Comparison of ENCODE assay signal across 1 cellular context in the genomic region with DNA sequence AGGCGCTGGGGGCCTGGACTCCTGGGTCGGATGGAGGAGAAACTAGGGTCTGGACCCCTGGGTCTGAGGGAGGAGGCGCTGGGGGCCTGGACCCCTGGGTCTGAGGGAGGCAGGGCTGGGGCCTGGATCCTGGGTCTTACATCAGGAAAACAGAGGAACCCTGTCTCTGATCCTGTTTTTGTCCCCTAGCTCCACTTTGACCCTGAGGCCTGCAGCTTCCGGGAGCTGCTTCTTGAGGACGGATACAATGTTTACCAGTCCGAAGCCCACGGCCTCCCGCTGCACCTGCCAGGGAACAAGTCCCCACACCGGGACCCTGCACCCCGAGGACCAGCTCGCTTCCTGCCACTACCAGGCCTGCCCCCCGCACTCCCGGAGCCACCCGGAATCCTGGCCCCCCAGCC.
TF ChIP-seq lines count a peak whose summit lies in the region.

No MANE protein-coding gene starts in this region.

TF ChIP-seq in HepG2, 621 proteins besides CTCF, POLR2A, EP300 and RAD21 (continued from another document and continues in another):
- TF ChIP-seq, protein P1, sequence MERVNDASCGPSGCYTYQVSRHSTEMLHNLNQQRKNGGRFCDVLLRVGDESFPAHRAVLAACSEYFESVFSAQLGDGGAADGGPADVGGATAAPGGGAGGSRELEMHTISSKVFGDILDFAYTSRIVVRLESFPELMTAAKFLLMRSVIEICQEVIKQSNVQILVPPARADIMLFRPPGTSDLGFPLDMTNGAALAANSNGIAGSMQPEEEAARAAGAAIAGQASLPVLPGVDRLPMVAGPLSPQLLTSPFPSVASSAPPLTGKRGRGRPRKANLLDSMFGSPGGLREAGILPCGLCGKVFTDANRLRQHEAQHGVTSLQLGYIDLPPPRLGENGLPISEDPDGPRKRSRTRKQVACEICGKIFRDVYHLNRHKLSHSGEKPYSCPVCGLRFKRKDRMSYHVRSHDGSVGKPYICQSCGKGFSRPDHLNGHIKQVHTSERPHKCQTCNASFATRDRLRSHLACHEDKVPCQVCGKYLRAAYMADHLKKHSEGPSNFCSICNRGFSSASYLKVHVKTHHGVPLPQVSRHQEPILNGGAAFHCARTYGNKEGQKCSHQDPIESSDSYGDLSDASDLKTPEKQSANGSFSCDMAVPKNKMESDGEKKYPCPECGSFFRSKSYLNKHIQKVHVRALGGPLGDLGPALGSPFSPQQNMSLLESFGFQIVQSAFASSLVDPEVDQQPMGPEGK (CRISPR knock-in tag; IDR thresholded peaks at IDR 0.05), result peak; percentile 28; the same call in 1 of the 2 replicates
- TF ChIP-seq ZNF24 (IDR thresholded peaks at IDR 0.05), result no peak
- no peak for TF ChIP-seq RELA (CRISPR knock-in tag; IDR thresholded peaks at IDR 0.05)
- no peak for TF ChIP-seq SRSF1 (optimal IDR thresholded peaks at IDR 0.05; ENCODE audit: low read depth, low read length)
- no peak for TF ChIP-seq ZNF124 (CRISPR knock-in tag; IDR thresholded peaks at IDR 0.05)
- TF ChIP-seq ZNF333 (CRISPR knock-in tag; IDR thresholded peaks at IDR 0.05; ENCODE audit: borderline replicate concordance), result no peak
- TF ChIP-seq, protein P2, sequence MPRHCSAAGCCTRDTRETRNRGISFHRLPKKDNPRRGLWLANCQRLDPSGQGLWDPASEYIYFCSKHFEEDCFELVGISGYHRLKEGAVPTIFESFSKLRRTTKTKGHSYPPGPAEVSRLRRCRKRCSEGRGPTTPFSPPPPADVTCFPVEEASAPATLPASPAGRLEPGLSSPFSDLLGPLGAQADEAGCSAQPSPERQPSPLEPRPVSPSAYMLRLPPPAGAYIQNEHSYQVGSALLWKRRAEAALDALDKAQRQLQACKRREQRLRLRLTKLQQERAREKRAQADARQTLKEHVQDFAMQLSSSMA (CRISPR knock-in tag; IDR thresholded peaks at IDR 0.05), result no peak
- no peak for TF ChIP-seq ZNF234 (CRISPR knock-in tag; conservative IDR thresholded peaks at IDR 0.05)
- peak; percentile 59; the same call in 1 of the 2 replicates for TF ChIP-seq HOXA3 (CRISPR knock-in tag; IDR thresholded peaks at IDR 0.05)
- no peak for TF ChIP-seq CAMTA2 (CRISPR knock-in tag; IDR thresholded peaks at IDR 0.05; ENCODE audit: borderline replicate concordance)
- 0 out of 4 replicates have a peak, but pooled peaks of 1 of the 2 experiments have one; percentile 35 for TF ChIP-seq NR2F1 (CRISPR knock-in tag; IDR thresholded peaks at IDR 0.05)
- no peak for TF ChIP-seq BORCS8-MEF2B (CRISPR knock-in tag; IDR thresholded peaks at IDR 0.05)
- TF ChIP-seq MEIS2 (CRISPR knock-in tag; IDR thresholded peaks at IDR 0.05), result 0 out of 2 replicates have a peak, but pooled peaks have one; percentile 22
- TF ChIP-seq, protein P3, sequence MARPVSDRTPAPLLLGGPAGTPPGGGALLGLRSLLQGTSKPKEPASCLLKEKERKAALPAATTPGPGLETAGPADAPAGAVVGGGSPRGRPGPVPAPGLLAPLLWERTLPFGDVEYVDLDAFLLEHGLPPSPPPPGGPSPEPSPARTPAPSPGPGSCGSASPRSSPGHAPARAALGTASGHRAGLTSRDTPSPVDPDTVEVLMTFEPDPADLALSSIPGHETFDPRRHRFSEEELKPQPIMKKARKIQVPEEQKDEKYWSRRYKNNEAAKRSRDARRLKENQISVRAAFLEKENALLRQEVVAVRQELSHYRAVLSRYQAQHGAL (CRISPR knock-in tag; IDR thresholded peaks at IDR 0.05; ENCODE audit: not compliant biosample characterization), result no peak
- TF ChIP-seq, protein P4, sequence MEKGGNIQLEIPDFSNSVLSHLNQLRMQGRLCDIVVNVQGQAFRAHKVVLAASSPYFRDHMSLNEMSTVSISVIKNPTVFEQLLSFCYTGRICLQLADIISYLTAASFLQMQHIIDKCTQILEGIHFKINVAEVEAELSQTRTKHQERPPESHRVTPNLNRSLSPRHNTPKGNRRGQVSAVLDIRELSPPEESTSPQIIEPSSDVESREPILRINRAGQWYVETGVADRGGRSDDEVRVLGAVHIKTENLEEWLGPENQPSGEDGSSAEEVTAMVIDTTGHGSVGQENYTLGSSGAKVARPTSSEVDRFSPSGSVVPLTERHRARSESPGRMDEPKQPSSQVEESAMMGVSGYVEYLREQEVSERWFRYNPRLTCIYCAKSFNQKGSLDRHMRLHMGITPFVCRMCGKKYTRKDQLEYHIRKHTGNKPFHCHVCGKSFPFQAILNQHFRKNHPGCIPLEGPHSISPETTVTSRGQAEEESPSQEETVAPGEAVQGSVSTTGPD (CRISPR knock-in tag; IDR thresholded peaks at IDR 0.05), result no peak
- TF ChIP-seq, protein P5, sequence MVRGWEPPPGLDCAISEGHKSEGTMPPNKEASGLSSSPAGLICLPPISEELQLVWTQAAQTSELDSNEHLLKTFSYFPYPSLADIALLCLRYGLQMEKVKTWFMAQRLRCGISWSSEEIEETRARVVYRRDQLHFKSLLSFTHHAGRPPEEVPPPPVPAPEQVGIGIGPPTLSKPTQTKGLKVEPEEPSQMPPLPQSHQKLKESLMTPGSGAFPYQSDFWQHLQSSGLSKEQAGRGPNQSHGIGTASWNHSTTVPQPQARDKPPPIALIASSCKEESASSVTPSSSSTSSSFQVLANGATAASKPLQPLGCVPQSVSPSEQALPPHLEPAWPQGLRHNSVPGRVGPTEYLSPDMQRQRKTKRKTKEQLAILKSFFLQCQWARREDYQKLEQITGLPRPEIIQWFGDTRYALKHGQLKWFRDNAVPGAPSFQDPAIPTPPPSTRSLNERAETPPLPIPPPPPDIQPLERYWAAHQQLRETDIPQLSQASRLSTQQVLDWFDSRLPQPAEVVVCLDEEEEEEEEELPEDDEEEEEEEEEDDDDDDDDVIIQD (CRISPR knock-in tag; IDR thresholded peaks at IDR 0.05; ENCODE audit: low read depth), result no peak
- no peak for TF ChIP-seq KDM4B (CRISPR knock-in tag; IDR thresholded peaks at IDR 0.05)
- no peak for TF ChIP-seq NFATC3 (CRISPR knock-in tag; IDR thresholded peaks at IDR 0.05)
- peak; percentile 88 for TF ChIP-seq ETV5 (CRISPR knock-in tag; IDR thresholded peaks at IDR 0.05; ENCODE audit: borderline replicate concordance)
- peak; percentile 43; the same call in 1 of the 2 replicates for TF ChIP-seq YEATS4 (CRISPR knock-in tag; IDR thresholded peaks at IDR 0.05; ENCODE audit: borderline replicate concordance)
- no peak for TF ChIP-seq FIP1L1 (IDR thresholded peaks at IDR 0.05; ENCODE audit: borderline replicate concordance, insufficient read depth, low read depth, low read length)
- TF ChIP-seq, protein P6, sequence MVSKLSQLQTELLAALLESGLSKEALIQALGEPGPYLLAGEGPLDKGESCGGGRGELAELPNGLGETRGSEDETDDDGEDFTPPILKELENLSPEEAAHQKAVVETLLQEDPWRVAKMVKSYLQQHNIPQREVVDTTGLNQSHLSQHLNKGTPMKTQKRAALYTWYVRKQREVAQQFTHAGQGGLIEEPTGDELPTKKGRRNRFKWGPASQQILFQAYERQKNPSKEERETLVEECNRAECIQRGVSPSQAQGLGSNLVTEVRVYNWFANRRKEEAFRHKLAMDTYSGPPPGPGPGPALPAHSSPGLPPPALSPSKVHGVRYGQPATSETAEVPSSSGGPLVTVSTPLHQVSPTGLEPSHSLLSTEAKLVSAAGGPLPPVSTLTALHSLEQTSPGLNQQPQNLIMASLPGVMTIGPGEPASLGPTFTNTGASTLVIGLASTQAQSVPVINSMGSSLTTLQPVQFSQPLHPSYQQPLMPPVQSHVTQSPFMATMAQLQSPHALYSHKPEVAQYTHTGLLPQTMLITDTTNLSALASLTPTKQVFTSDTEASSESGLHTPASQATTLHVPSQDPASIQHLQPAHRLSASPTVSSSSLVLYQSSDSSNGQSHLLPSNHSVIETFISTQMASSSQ (IDR thresholded peaks at IDR 0.05; ENCODE audit: low read depth), result no peak
- TF ChIP-seq, protein P6 (CRISPR knock-in tag; IDR thresholded peaks at IDR 0.05; ENCODE audit: borderline replicate concordance), result no peak
- TF ChIP-seq ZFP36L1 (CRISPR knock-in tag; IDR thresholded peaks at IDR 0.05), result no peak
- no peak for TF ChIP-seq NCOR1 (IDR thresholded peaks at IDR 0.05; ENCODE audit: borderline replicate concordance, low read length)
- TF ChIP-seq ZNF678 (CRISPR knock-in tag; IDR thresholded peaks at IDR 0.05), result no peak
- no peak for TF ChIP-seq CHCHD3 (CRISPR knock-in tag; IDR thresholded peaks at IDR 0.05)
- TF ChIP-seq TMF1 (CRISPR knock-in tag; IDR thresholded peaks at IDR 0.05; ENCODE audit: low read depth), result no peak
- no peak for TF ChIP-seq RFXAP (CRISPR knock-in tag; IDR thresholded peaks at IDR 0.05; ENCODE audit: borderline replicate concordance)
- no peak for TF ChIP-seq ATM (IDR thresholded peaks at IDR 0.05; ENCODE audit: borderline replicate concordance)
- no peak for TF ChIP-seq ZNF335 (CRISPR knock-in tag; IDR thresholded peaks at IDR 0.05)
- no peak for TF ChIP-seq PAWR (CRISPR knock-in tag; IDR thresholded peaks at IDR 0.05; ENCODE audit: borderline replicate concordance)
- TF ChIP-seq FOXC1 (CRISPR knock-in tag; IDR thresholded peaks at IDR 0.05; ENCODE audit: borderline replicate concordance), result no peak
- TF ChIP-seq, protein P7, sequence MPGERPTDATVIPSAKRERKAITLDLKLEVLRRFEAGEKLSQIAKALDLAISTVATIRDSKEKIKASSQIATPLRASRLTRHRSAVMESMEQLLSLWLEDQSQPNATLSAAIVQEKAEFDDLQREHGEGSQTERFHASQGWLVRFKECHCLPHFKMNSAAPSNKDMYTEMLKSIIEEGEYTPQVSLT (CRISPR knock-in tag; IDR thresholded peaks at IDR 0.05; ENCODE audit: borderline replicate concordance, low read depth), result no peak
- TF ChIP-seq NR2C2 (CRISPR knock-in tag; IDR thresholded peaks at IDR 0.05; ENCODE audit: borderline replicate concordance), result peak; percentile 55; the same call in 1 of the 2 replicates
- no peak for TF ChIP-seq MLLT10 (CRISPR knock-in tag; IDR thresholded peaks at IDR 0.05)
- TF ChIP-seq, protein P8, sequence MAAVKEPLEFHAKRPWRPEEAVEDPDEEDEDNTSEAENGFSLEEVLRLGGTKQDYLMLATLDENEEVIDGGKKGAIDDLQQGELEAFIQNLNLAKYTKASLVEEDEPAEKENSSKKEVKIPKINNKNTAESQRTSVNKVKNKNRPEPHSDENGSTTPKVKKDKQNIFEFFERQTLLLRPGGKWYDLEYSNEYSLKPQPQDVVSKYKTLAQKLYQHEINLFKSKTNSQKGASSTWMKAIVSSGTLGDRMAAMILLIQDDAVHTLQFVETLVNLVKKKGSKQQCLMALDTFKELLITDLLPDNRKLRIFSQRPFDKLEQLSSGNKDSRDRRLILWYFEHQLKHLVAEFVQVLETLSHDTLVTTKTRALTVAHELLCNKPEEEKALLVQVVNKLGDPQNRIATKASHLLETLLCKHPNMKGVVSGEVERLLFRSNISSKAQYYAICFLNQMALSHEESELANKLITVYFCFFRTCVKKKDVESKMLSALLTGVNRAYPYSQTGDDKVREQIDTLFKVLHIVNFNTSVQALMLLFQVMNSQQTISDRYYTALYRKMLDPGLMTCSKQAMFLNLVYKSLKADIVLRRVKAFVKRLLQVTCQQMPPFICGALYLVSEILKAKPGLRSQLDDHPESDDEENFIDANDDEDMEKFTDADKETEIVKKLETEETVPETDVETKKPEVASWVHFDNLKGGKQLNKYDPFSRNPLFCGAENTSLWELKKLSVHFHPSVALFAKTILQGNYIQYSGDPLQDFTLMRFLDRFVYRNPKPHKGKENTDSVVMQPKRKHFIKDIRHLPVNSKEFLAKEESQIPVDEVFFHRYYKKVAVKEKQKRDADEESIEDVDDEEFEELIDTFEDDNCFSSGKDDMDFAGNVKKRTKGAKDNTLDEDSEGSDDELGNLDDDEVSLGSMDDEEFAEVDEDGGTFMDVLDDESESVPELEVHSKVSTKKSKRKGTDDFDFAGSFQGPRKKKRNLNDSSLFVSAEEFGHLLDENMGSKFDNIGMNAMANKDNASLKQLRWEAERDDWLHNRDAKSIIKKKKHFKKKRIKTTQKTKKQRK (IDR thresholded peaks at IDR 0.05; ENCODE audit: low read length), result no peak
- peak; percentile 37; the same call in 1 of the 2 replicates for TF ChIP-seq KDM6A (CRISPR knock-in tag; IDR thresholded peaks at IDR 0.05; ENCODE audit: low read depth)
- no peak for TF ChIP-seq ZNF674 (CRISPR knock-in tag; IDR thresholded peaks at IDR 0.05; ENCODE audit: low read depth)
- no peak; the same call in 1 of the 2 replicates for TF ChIP-seq ZBTB7A (CRISPR knock-in tag; IDR thresholded peaks at IDR 0.05)
- no peak for TF ChIP-seq ZNF761 (CRISPR knock-in tag; conservative IDR thresholded peaks at IDR 0.05)
- TF ChIP-seq ZBTB38 (CRISPR knock-in tag; IDR thresholded peaks at IDR 0.05), result no peak
- TF ChIP-seq RARA (CRISPR knock-in tag; IDR thresholded peaks at IDR 0.05), result peak; percentile 93
- TF ChIP-seq HDAC2 (CRISPR knock-in tag; IDR thresholded peaks at IDR 0.05), result peak; percentile 47; the same call in 1 of the 2 replicates
- TF ChIP-seq ZSCAN12 (CRISPR knock-in tag; IDR thresholded peaks at IDR 0.05), result no peak
- TF ChIP-seq FOXP1 (IDR thresholded peaks at IDR 0.05), result no peak
- 0 out of 2 replicates have a peak, but pooled peaks have one; percentile 12 for TF ChIP-seq FOXP1 (CRISPR knock-in tag; IDR thresholded peaks at IDR 0.05)
- TF ChIP-seq BCL6 (CRISPR knock-in tag; IDR thresholded peaks at IDR 0.05), result no peak
- TF ChIP-seq ZNF451 (CRISPR knock-in tag; IDR thresholded peaks at IDR 0.05), result no peak
- TF ChIP-seq ZNF282 (IDR thresholded peaks at IDR 0.05; ENCODE audit: partially characterized antibody), result no peak
- TF ChIP-seq CEBPG (CRISPR knock-in tag; IDR thresholded peaks at IDR 0.05), result peak; percentile 10; the same call in 1 of the 2 replicates
